Comparison of ENCODE assay signal across 22 cellular contexts in the genomic region with DNA sequence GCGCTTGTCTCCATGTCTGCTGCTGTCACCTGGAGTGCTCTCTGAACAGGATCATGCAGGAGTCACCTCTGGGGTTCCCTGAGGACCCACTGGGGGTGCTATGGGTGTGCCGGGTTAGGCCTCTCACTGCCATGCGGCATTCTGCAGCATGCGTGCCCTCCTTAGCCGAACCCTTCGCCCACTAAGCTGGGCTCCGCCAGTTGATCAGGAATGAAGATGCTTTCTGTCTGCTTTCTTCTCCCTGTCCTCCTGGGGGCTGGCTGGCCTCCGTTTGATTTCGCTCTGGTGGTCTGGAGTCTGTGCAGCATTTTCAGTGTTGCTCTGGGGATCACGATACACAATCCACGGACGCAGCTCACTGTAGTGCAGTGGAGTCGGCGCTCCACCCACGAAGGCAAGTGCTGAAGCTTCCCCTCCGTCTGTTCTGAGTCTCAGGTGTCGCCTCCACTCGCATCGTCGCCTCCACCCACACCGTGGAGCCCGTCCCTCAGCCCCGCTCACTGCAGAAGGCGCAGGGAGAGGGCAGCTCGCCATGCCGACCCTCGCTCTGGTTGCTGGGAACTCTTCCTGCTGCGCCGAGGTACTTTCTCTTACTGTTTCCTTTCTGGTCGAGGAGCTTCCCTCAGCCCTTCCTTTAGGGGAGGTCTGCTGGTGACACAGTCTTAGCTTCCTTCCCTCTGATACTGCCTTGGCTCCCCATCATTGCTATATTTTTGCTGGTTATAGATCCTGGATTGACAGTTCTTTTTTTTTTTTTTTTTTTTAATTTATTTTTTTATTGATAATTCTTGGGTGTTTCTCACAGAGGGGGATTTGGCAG.
"Had no signal": no experiment of that assay in that cellular context is flagged by ENCODE, and none has a peak within 500 bp of the region (broad histone marks: within the 10 kb centered on the region; RNA-seq: fewer than 3 reads in every experiment).

No MANE protein-coding gene starts in this region.

- FAIRE-seq: pancreas had no signal

- H3K36me3 ChIP-seq: uterus had no signal

- ATAC-seq: activated T-cell treated with anti-CD3 and anti-CD28 coated beads, Interleukin-2, amount 50 U/mL, for 72 hours; gastroesophageal sphincter; mucosa of descending colon; pancreas; sciatic nerve; stimulated activated naive B cell treated with anti-CD40 and anti-IgM and Interleukin-4, amounts not matched to agents 10 μg/mL and 1 μg/mL and 100 μg/mL, for 72 hours had no signal

- H3K27ac ChIP-seq: ascending aorta, coronary artery, esophagus muscularis mucosa, gastroesophageal sphincter, pancreas, tibial nerve, uterus had no signal

- H3K4me1 ChIP-seq: ascending aorta, gastroesophageal sphincter, pancreas, tibial nerve, uterus had no signal

- H3K4me2 ChIP-seq: smooth muscle cell had no signal

- H3K9me3 ChIP-seq: ascending aorta, esophagus muscularis mucosa, gastroesophageal sphincter, mucosa of descending colon, pancreas, tibial nerve, uterus had no signal

- H3K27me3 ChIP-seq: ascending aorta, esophagus muscularis mucosa, gastroesophageal sphincter, pancreas, tibial nerve, uterus had no signal

- DNase-seq: activated CD4-positive, alpha-beta T cell treated with anti-CD3 and anti-CD28 coated beads for 48 hours; activated CD4-positive, CD25-positive, alpha-beta regulatory T cell; activated CD8-positive, alpha-beta memory T cell treated with anti-CD3 and anti-CD28 coated beads, Interleukin-2, amount 50 U/mL, for 4 hours; activated gamma-delta T cell; activated T-cell treated with anti-CD3 and anti-CD28 coated beads, Interleukin-2, amount 50 U/mL, for 72 hours; mesenchymal stem cell; mucosa of descending colon; naive B cell; pancreas; stimulated activated CD4-positive, alpha-beta T cell treated with anti-CD3 and anti-CD28 coated beads, Interleukin-4, amount 100 ng/mL, for 24 hours; stimulated activated naive B cell treated with anti-CD40 and anti-IgM and Interleukin-4, amounts not matched to agents 10 μg/mL and 1 μg/mL and 100 μg/mL, for 72 hours; substantia nigra; T-helper 1 cell; T-helper 9 cell; uterus had no signal

- H3K4me3 ChIP-seq: ascending aorta, coronary artery, esophagus muscularis mucosa, gastroesophageal sphincter, mucosa of descending colon, pancreas, smooth muscle cell, tibial nerve, uterus had no signal
